ENCODE assay signal across 33 cellular contexts in the genomic region with DNA sequence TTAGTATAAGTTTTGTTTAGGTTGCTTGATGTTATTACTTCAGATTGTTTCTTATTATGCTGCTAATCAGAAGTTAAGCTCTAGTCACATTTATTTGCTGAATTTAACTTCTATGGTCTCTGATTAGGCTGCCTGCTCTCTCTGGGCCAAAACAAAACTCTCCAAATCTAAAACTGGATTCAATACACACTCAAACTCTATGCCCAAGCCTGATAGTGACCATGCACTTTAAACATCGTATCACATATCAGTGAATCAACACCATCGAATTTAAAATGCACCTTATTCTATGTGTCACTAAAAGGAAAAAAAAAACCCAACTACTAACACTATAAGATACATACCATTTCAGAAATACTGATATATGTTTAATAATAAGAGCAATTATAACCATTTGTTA.
"Had no signal": no experiment of that assay in that cellular context is flagged by ENCODE, and none has a peak within 500 bp of the region (broad histone marks: within the 10 kb centered on the region; RNA-seq: fewer than 3 reads in every experiment).

No MANE protein-coding gene starts in this region.

- H3K4me3 Mint-ChIP-seq: activated B cell treated with CpG ODN at 0.5 μM for 24 hours; activated CD4-positive, alpha-beta memory T cell treated with anti-CD3 and anti-CD28 coated beads for 36 hours; activated naive CD8-positive, alpha-beta T cell treated with anti-CD3 and anti-CD28 coated beads for 36 hours; activated T-cell treated with anti-CD3 and anti-CD28 coated beads, Interleukin-2, amount 50 U/mL, for 72 hours; activated T-helper 17 cell treated with anti-CD3 and anti-CD28 coated beads, Interleukin-2, amount 50 U/mL, for 72 hours had no signal

- H3K9me3 ChIP-seq: Peyer's patch, SJSA1 had no signal

- H3K4me1 Mint-ChIP-seq: activated B cell treated with CpG ODN at 0.5 μM for 24 hours; activated T-helper 17 cell treated with anti-CD3 and anti-CD28 coated beads, Interleukin-2, amount 50 U/mL, for 72 hours had no signal

- H3K27ac ChIP-seq: brain microvascular endothelial cell, Peyer's patch, SJSA1, VCaP had no signal

- H3K27ac Mint-ChIP-seq: activated B cell treated with CpG ODN at 0.5 μM for 24 hours; activated CD4-positive, alpha-beta memory T cell treated with anti-CD3 and anti-CD28 coated beads for 36 hours; activated naive CD8-positive, alpha-beta T cell treated with anti-CD3 and anti-CD28 coated beads for 36 hours; activated T-cell treated with anti-CD3 and anti-CD28 coated beads, Interleukin-2, amount 50 U/mL, for 72 hours; activated T-helper 17 cell treated with anti-CD3 and anti-CD28 coated beads, Interleukin-2, amount 50 U/mL, for 72 hours had no signal

- DNase-seq: activated B cell treated with CpG ODN at 0.5 μM for 24 hours; activated CD4-positive, alpha-beta memory T cell treated with anti-CD3 and anti-CD28 coated beads for 36 hours; activated CD4-positive, alpha-beta T cell treated with anti-CD3 and anti-CD28 coated beads for 4 hours; activated CD4-positive, alpha-beta T cell treated with anti-CD3 and anti-CD28 coated beads, Interleukin-2, amount 50 U/mL, for 1 hour; activated CD4-positive, CD25-positive, alpha-beta regulatory T cell treated with anti-CD3 and anti-CD28 coated beads, Interleukin-2, amount 50 U/mL, for 72 hours; activated effector memory CD4-positive, alpha-beta T cell treated with anti-CD3 and anti-CD28 coated beads, Interleukin-2, amount 50 U/mL, for 16 hours; activated naive CD4-positive, alpha-beta T cell; activated naive CD4-positive, alpha-beta T cell treated with anti-CD3 and anti-CD28 coated beads, Interleukin-2, amount 50 U/mL, for 16 hours; activated naive CD8-positive, alpha-beta T cell treated with anti-CD3 and anti-CD28 coated beads for 36 hours; activated T-cell treated with anti-CD3 and anti-CD28 coated beads, Interleukin-2, amount 50 U/mL, for 1 hour; activated T-cell treated with anti-CD3 and anti-CD28 coated beads, Interleukin-2, amount 50 U/mL, for 72 hours; amniotic stem cell; aorta; brain microvascular endothelial cell; KBM-7; NCI-H1105; NCI-H1417 treated with DMSO at 0.1 percent for 48 hours; NCI-H187 treated with DMSO at 0.1 percent for 48 hours; NCI-H2081; NCI-H345; NCI-H524 treated with DMSO at 0.1 percent for 48 hours; PC-3; Peyer's patch; RPMI8226; SHP77 treated with DMSO at 0.1 percent for 48 hours; SW 1271; T-helper 1 cell; T-helper 2 cell; T-helper 9 cell had no signal

- H3K9me3 Mint-ChIP-seq: activated B cell treated with CpG ODN at 0.5 μM for 24 hours; activated CD4-positive, alpha-beta memory T cell treated with anti-CD3 and anti-CD28 coated beads for 36 hours; activated naive CD8-positive, alpha-beta T cell treated with anti-CD3 and anti-CD28 coated beads for 36 hours; activated T-cell treated with anti-CD3 and anti-CD28 coated beads, Interleukin-2, amount 50 U/mL, for 72 hours; activated T-helper 17 cell treated with anti-CD3 and anti-CD28 coated beads, Interleukin-2, amount 50 U/mL, for 72 hours had no signal

- H3K27me3 Mint-ChIP-seq: activated B cell treated with CpG ODN at 0.5 μM for 24 hours; activated CD4-positive, alpha-beta memory T cell treated with anti-CD3 and anti-CD28 coated beads for 36 hours; activated T-helper 17 cell treated with anti-CD3 and anti-CD28 coated beads, Interleukin-2, amount 50 U/mL, for 72 hours had no signal

- H3K36me3 Mint-ChIP-seq: activated naive CD8-positive, alpha-beta T cell treated with anti-CD3 and anti-CD28 coated beads for 36 hours had no signal

- H3K27me3 ChIP-seq: brain microvascular endothelial cell, Peyer's patch, SJSA1 had no signal

- ATAC-seq: activated T-cell treated with anti-CD3 and anti-CD28 coated beads, Interleukin-2, amount 50 U/mL, for 72 hours; activated T-helper 17 cell treated with anti-CD3 and anti-CD28 coated beads, Interleukin-2, amount 50 U/mL, for 72 hours; PC-3; SK-N-SH treated with all-trans-retinoic acid at 6 μM for 48 hours had no signal

- H3K4me3 ChIP-seq: Peyer's patch, SJSA1 had no signal

- H3K4me1 ChIP-seq: Peyer's patch had no signal
